11 cellular contexts compared by ENCODE assay signal in genomic region chr3:38173834-38174418, GRCh38. TPM values are rescaled to one million over a fixed set of nuclear protein-coding genes. Genes with fewer than 3 reads are reported as not detected.
DNase-seq lines count a peak whose midpoint lies in the region; ATAC-seq and TF ChIP-seq lines count a peak whose summit lies in the region.
"Had no signal": no experiment of that assay in that cellular context is flagged by ENCODE, and none has a peak within 500 bp of the region (broad histone marks: within the 10 kb centered on the region; RNA-seq: fewer than 3 reads in every experiment).

No MANE protein-coding gene starts in this region.

- no peak for TF ChIP-seq CTCF in natural killer cell (IDR thresholded peaks at IDR 0.05)

- no peak overlapping the region for H3K27ac ChIP-seq in neuronal stem cell (replicated peaks; ENCODE audit: low read length)

- no peak overlapping the region for H3K23ac ChIP-seq in neuronal stem cell (ENCODE audit: low read depth, low read length, poor library complexity)

- no peaks in the 10 kb centered on the region for H3K4me1 ChIP-seq in neuronal stem cell (ENCODE audit: control insufficient read depth in 2 of 2, insufficient read depth in 1 of 2, low read depth in 1 of 2, low read length in 2 of 2)

- H3K14ac ChIP-seq in neuronal stem cell (ENCODE audit: low read length): no peak overlapping the region

- peaks cover 2% of the 10 kb centered on the region for H3K79me1 ChIP-seq in neuronal stem cell (ENCODE audit: low read depth, low read length)

- CTCF ChIA-PET in HEK293T (lab: Yijun Ruan, JAX): no interaction called here

- POLR2A ChIA-PET in HEK293T (lab: Yijun Ruan, JAX): no interaction called here

- H3K9ac ChIP-seq in neuronal stem cell (ENCODE audit: low read depth, low read length, poor library complexity): no peak overlapping the region

- no peaks in the 10 kb centered on the region for H3K9me3 Mint-ChIP-seq in natural killer cell treated with Interleukin-12 subunit alpha and Interleukin-12 subunit beta and Interleukin-15 and Interleukin-18, amount 100 ng/mL, for 72 hours
- H3K9me3 Mint-ChIP-seq in natural killer cell: no peaks in the 10 kb centered on the region
- H3K9me3 Mint-ChIP-seq in T-helper 2 cell treated with Interferon-gamma antibody and Interleukin-4, amounts not matched to agents 5 μg/mL and 100 μg/mL, for 36 hours: no peaks in the 10 kb centered on the region

- no peak overlapping the region for H2AFZ ChIP-seq in neuronal stem cell (ENCODE audit: low read length)

- ATAC-seq in natural killer cell treated with Interleukin-12 subunit alpha and Interleukin-12 subunit beta and Interleukin-15 and Interleukin-18, amount 100 ng/mL, for 72 hours: no peak
- ATAC-seq in natural killer cell (no peak), HG02759 (IDR thresholded peaks at IDR 0.05; ENCODE audit: unreplicated experiment) (peak; percentile 52)
- ATAC-seq: left ventricle myocardium superior had no signal

- no peak overlapping the region for H3K4me3 ChIP-seq in neuronal stem cell (ENCODE audit: low read length in 2 of 2)

- H3K9me3 ChIP-seq in neuronal stem cell (replicated peaks in 1 of 2; ENCODE audit: control insufficient read depth in 2 of 2, insufficient read depth in 1 of 2, low read depth in 1 of 2, low read length in 2 of 2): no peaks in the 10 kb centered on the region

- no peak overlapping the region for H2AK5ac ChIP-seq in neuronal stem cell (ENCODE audit: low read depth, low read length)

- H2BK15ac ChIP-seq in neuronal stem cell (ENCODE audit: low read length): no peak overlapping the region

- H3K36me3 Mint-ChIP-seq in natural killer cell treated with Interleukin-12 subunit alpha and Interleukin-12 subunit beta and Interleukin-15 and Interleukin-18, amount 100 ng/mL, for 72 hours: no peaks in the 10 kb centered on the region
- no peaks in the 10 kb centered on the region for H3K36me3 Mint-ChIP-seq in natural killer cell
- H3K36me3 Mint-ChIP-seq in T-helper 2 cell treated with Interferon-gamma antibody and Interleukin-4, amounts not matched to agents 5 μg/mL and 100 μg/mL, for 36 hours (ENCODE audit: low read depth): peaks cover 13% of the 10 kb centered on the region

- DNase-seq in natural killer cell treated with Interleukin-12 subunit alpha and Interleukin-12 subunit beta and Interleukin-15 and Interleukin-18, amount 100 ng/mL, for 72 hours (ENCODE audit: low spot score): no peak
- DNase-seq in natural killer cell (no peak), neuronal stem cell (ENCODE audit: low spot score) (no peak), D341Med (ENCODE audit: low spot score) (no peak), CD1c-positive myeloid dendritic cell (ENCODE audit: extremely low spot score) (no peak), HEK293T (ENCODE audit: extremely low spot score) (no peak)
- DNase-seq in T-helper 2 cell treated with Interferon-gamma antibody and Interleukin-4, amounts not matched to agents 5 μg/mL and 100 μg/mL, for 36 hours (ENCODE audit: low spot score): no peak
- DNase-seq: activated CD4-positive, CD25-positive, alpha-beta regulatory T cell treated with anti-CD3 and anti-CD28 coated beads, Interleukin-2, amount 50 U/mL, for 72 hours; left ventricle myocardium superior; NCI-H1092 had no signal

- H3K18ac ChIP-seq in neuronal stem cell (ENCODE audit: low read length): no peak overlapping the region

- H3K27me3 ChIP-seq in neuronal stem cell (ENCODE audit: control insufficient read depth in 3 of 3, insufficient read depth in 3 of 3, low read depth in 1 of 3, low read length in 3 of 3): no peaks in the 10 kb centered on the region

- no peak overlapping the region for H2BK5ac ChIP-seq in neuronal stem cell (ENCODE audit: low read length)

- H2BK120ac ChIP-seq in neuronal stem cell (ENCODE audit: low read depth, low read length): no peak overlapping the region

- H4K8ac ChIP-seq in neuronal stem cell (ENCODE audit: low read depth, low read length): no peak overlapping the region

- no peak overlapping the region for H2BK12ac ChIP-seq in neuronal stem cell (ENCODE audit: low read length)

- H3K4ac ChIP-seq in neuronal stem cell (ENCODE audit: low read length): no peak overlapping the region

- peaks cover 45 to 54% of the 10 kb centered on the region in 2 donors for H3K4me1 Mint-ChIP-seq in natural killer cell treated with Interleukin-12 subunit alpha and Interleukin-12 subunit beta and Interleukin-15 and Interleukin-18, amount 100 ng/mL, for 72 hours (ENCODE audit: low read depth in 2 of 2)
- peaks cover 34 to 57% of the 10 kb centered on the region in 2 donors for H3K4me1 Mint-ChIP-seq in natural killer cell
- peaks cover 55% of the 10 kb centered on the region for H3K4me1 Mint-ChIP-seq in T-helper 2 cell treated with Interferon-gamma antibody and Interleukin-4, amounts not matched to agents 5 μg/mL and 100 μg/mL, for 36 hours (ENCODE audit: low read depth)

- no peaks in the 10 kb centered on the region for H3K27me3 Mint-ChIP-seq in natural killer cell treated with Interleukin-12 subunit alpha and Interleukin-12 subunit beta and Interleukin-15 and Interleukin-18, amount 100 ng/mL, for 72 hours
- H3K27me3 Mint-ChIP-seq in natural killer cell (ENCODE audit: low read depth in 2 of 2): no peaks in the 10 kb centered on the region
- H3K27me3 Mint-ChIP-seq in T-helper 2 cell treated with Interferon-gamma antibody and Interleukin-4, amounts not matched to agents 5 μg/mL and 100 μg/mL, for 36 hours (ENCODE audit: low read depth): no peaks in the 10 kb centered on the region

- no peak overlapping the region for H3K4me2 ChIP-seq in neuronal stem cell (ENCODE audit: insufficient read depth, low read length, poor library complexity, severe bottlenecking)

- peaks cover 0 to 4% of the 10 kb centered on the region in 2 donors for H3K36me3 ChIP-seq in neuronal stem cell (replicated peaks in 1 of 2; ENCODE audit: control insufficient read depth in 2 of 2, insufficient read depth in 2 of 2, low read length in 2 of 2)

- H3K27ac Mint-ChIP-seq in natural killer cell treated with Interleukin-12 subunit alpha and Interleukin-12 subunit beta and Interleukin-15 and Interleukin-18, amount 100 ng/mL, for 72 hours: peak overlapping the region in 1 of 2 donors; percentile 8
- peak overlapping the region in 1 of 2 donors; percentile 4 for H3K27ac Mint-ChIP-seq in natural killer cell
- H3K27ac Mint-ChIP-seq in T-helper 2 cell treated with Interferon-gamma antibody and Interleukin-4, amounts not matched to agents 5 μg/mL and 100 μg/mL, for 36 hours: peak overlapping the region; percentile 75

- WGBS in neuronal stem cell (ENCODE audit: extremely low coverage in 2 of 2, insufficient read length in 2 of 2, insufficient replicate concordance in 1 of 2), 2 donors: no CpG with 5 or more reads among the region's 5 CpGs

- H4K91ac ChIP-seq in neuronal stem cell (ENCODE audit: low read depth, low read length, poor library complexity): no peak overlapping the region

- intact Hi-C loops in natural killer cell (cut with micrococcal nuclease): no loop called here

- peak overlapping the region; percentile 58 for H3K4me3 Mint-ChIP-seq in natural killer cell treated with Interleukin-12 subunit alpha and Interleukin-12 subunit beta and Interleukin-15 and Interleukin-18, amount 100 ng/mL, for 72 hours
- no peak overlapping the region for H3K4me3 Mint-ChIP-seq in natural killer cell
- H3K4me3 Mint-ChIP-seq in T-helper 2 cell treated with Interferon-gamma antibody and Interleukin-4, amounts not matched to agents 5 μg/mL and 100 μg/mL, for 36 hours: peak overlapping the region; percentile 55

TF ChIP-seq in HEK293T, 16 proteins besides CTCF, POLR2A, EP300 and RAD21:
- TF ChIP-seq SUZ12 (IDR thresholded peaks at IDR 0.05): no peak
- no peak for TF ChIP-seq L3MBTL2 (conservative IDR thresholded peaks at IDR 0.05)
- TF ChIP-seq FOXA1 (IDR thresholded peaks at IDR 0.05): no peak
- TF ChIP-seq LEF1 (IDR thresholded peaks at IDR 0.05; ENCODE audit: borderline replicate concordance): no peak
- TF ChIP-seq FOXK2 (IDR thresholded peaks at IDR 0.05): no peak
- TF ChIP-seq HDGF (IDR thresholded peaks at IDR 0.05; ENCODE audit: borderline replicate concordance): no peak
- TF ChIP-seq NFRKB (IDR thresholded peaks at IDR 0.05): no peak

RNA-seq across cellular contexts. Expression of gene OXSR1, which starts 8.6 kb away (rescaled TPM):
- 10 to 100 TPM; 59.9 to 66.8 TPM for total RNA-seq in natural killer cell treated with Interleukin-12 subunit alpha and Interleukin-12 subunit beta and Interleukin-15 and Interleukin-18, amount 100 ng/mL, for 72 hours
- 10 to 100 TPM; 37.2 to 46.1 (median 44.0) TPM for total RNA-seq in natural killer cell
- polyA plus RNA-seq in neuronal stem cell (2013, experiment 1 of 2): 34.0 TPM
- 33.5 TPM for polyA plus RNA-seq in neuronal stem cell (2013, experiment 2 of 2)

RNA-seq across cellular contexts. Expression of gene MYD88, which starts 35.5 kb away (rescaled TPM):
- 10 to 100 TPM; 55.8 to 63.1 TPM for total RNA-seq in natural killer cell treated with Interleukin-12 subunit alpha and Interleukin-12 subunit beta and Interleukin-15 and Interleukin-18, amount 100 ng/mL, for 72 hours
- 10 to 100 TPM; 60.5 to 71.0 (median 67.7) TPM for total RNA-seq in natural killer cell
- 20.8 TPM for polyA plus RNA-seq in neuronal stem cell (2013, experiment 1 of 2)
- 20.5 TPM for polyA plus RNA-seq in neuronal stem cell (2013, experiment 2 of 2)

RNA-seq across cellular contexts. Expression of gene ACAA1, which starts 37.0 kb away (rescaled TPM):
- 10 to 100 TPM; 78.6 to 88.2 TPM for total RNA-seq in natural killer cell treated with Interleukin-12 subunit alpha and Interleukin-12 subunit beta and Interleukin-15 and Interleukin-18, amount 100 ng/mL, for 72 hours
- 100 to 1,000 TPM in 1 of 3 donors, 10 to 100 TPM in 2; 79.4 to 101 (median 93.9) TPM for total RNA-seq in natural killer cell
- 11.6 TPM for polyA plus RNA-seq in neuronal stem cell (2013, experiment 1 of 2)
- 11.5 TPM for polyA plus RNA-seq in neuronal stem cell (2013, experiment 2 of 2)
